Comparison of ENCODE assay signal across 13 cellular contexts in genomic region chr1:154870734-154871133, GRCh38. TPM values are rescaled to one million over a fixed set of nuclear protein-coding genes. Genes with fewer than 3 reads are reported as not detected.
DNase-seq lines count a peak whose midpoint lies in the region; ATAC-seq and TF ChIP-seq lines count a peak whose summit lies in the region.
"Had no signal": no experiment of that assay in that cellular context is flagged by ENCODE, and none has a peak within 500 bp of the region (broad histone marks: within the 10 kb centered on the region; RNA-seq: fewer than 3 reads in every experiment).

No MANE protein-coding gene starts in this region.

- H2BK120ac ChIP-seq in mesendoderm (ENCODE audit: low read depth, low read length) = no peak overlapping the region

- H4K20me1 ChIP-seq in SK-N-SH (ENCODE audit: insufficient read depth) = no peaks in the 10 kb centered on the region

- peaks cover 4% of the 10 kb centered on the region for H3F3A ChIP-seq in SK-N-SH (replicated peaks; ENCODE audit: insufficient read depth)

- H3K79me1 ChIP-seq in mesendoderm (ENCODE audit: low read length) = no peaks in the 10 kb centered on the region

- H3K4me1 ChIP-seq in SK-N-SH (ENCODE audit: control insufficient read depth in 1 of 2, insufficient read depth in 2 of 2, low read depth in 1 of 2, low read length in 1 of 2) (peaks cover 14 to 40% of the 10 kb centered on the region in 2 experiments), adipocyte (ENCODE audit: control insufficient read depth, insufficient read depth, low read length) (peaks cover 21% of the 10 kb centered on the region), suprapubic skin (peaks cover 39% of the 10 kb centered on the region), mesendoderm (ENCODE audit: control insufficient read depth, low read depth, low read length) (peaks cover 3% of the 10 kb centered on the region)

- no peak overlapping the region for H3K56ac ChIP-seq in mesendoderm (ENCODE audit: low read length)

- no peak overlapping the region for H4K8ac ChIP-seq in mesendoderm (ENCODE audit: low read depth, low read length)

- H3K9me2 ChIP-seq in SK-N-SH = no peaks in the 10 kb centered on the region

- H3K9ac ChIP-seq in SK-N-SH (no peak overlapping the region), adipocyte (ENCODE audit: low read length) (no peak overlapping the region), mesendoderm (ENCODE audit: low read length) (no peak overlapping the region)

- no peak overlapping the region for H2BK5ac ChIP-seq in mesendoderm (ENCODE audit: low read length)

- H3K4me3 ChIP-seq in SK-N-SH (ENCODE audit: low read depth in 2 of 2, low read length in 1 of 2) = no peak overlapping the region
- peak overlapping the region; percentile 48 for H3K4me3 ChIP-seq in adipocyte (ENCODE audit: low read length)
- H3K4me3 ChIP-seq in iPS-18c (ENCODE audit: insufficient read depth, low read depth, low read length) = peak overlapping the region; percentile 29; the same call in 1 of the 2 replicates
- H3K4me3 ChIP-seq in suprapubic skin = peak overlapping the region; percentile 41
- no peak overlapping the region for H3K4me3 ChIP-seq in mesendoderm (ENCODE audit: low read length)

- H3K23ac ChIP-seq in mesendoderm (ENCODE audit: low read length) = no peak overlapping the region

- peak overlapping the region; percentile 94; the same call in 1 of the 2 replicates for H3K4me2 ChIP-seq in SK-N-SH
- H3K4me2 ChIP-seq in mesendoderm (ENCODE audit: low read length) = no peak overlapping the region

- CTCF ChIA-PET in SK-N-SH (lab: Yijun Ruan, JAX) = interaction anchor here (0.6 to 6.2 kb wide), 9 partner anchors 8 to 310 kb away, joined by 3 to 58 read pairs (median 16); no protein-coding TSS in a partner anchor

- no peak for ATAC-seq in SK-N-SH treated with all-trans-retinoic acid at 6 μM for 48 hours
- no peak for ATAC-seq in HG03045 (IDR thresholded peaks at IDR 0.05; ENCODE audit: unreplicated experiment)

- POLR2A ChIA-PET in SK-N-SH (lab: Yijun Ruan, JAX) = no interaction called here

- H4K5ac ChIP-seq in mesendoderm (ENCODE audit: low read length) = no peak overlapping the region

- no peak for TF ChIP-seq POLR2A in suprapubic skin (IDR thresholded peaks at IDR 0.05)

- no peak for TF ChIP-seq RAD21 in SK-N-SH (IDR thresholded peaks at IDR 0.05; ENCODE audit: low read length)

- DNase-seq in SK-N-SH = no peak
- DNase-seq in adipocyte (ENCODE audit: low read depth) = no peak
- no peak for DNase-seq in suprapubic skin (ENCODE audit: low spot score in 2 of 2)
- no peak for DNase-seq in AG08396 (ENCODE audit: low spot score)
- no peak for DNase-seq in mesendoderm
- DNase-seq: GF-D8 had no signal

- H3K27me3 ChIP-seq in SK-N-SH (ENCODE audit: insufficient read depth) (peaks cover 8% of the 10 kb centered on the region; the same call in 1 of the 2 replicates), adipocyte (replicated peaks; ENCODE audit: control insufficient read depth, insufficient read depth, low read length) (peaks cover 66% of the 10 kb centered on the region), suprapubic skin (peaks cover 37% of the 10 kb centered on the region), mesendoderm (ENCODE audit: insufficient read depth, low read length, poor library complexity) (peaks cover 2% of the 10 kb centered on the region)
- H3K27me3 ChIP-seq: ascending aorta had no signal

- no peak overlapping the region for H2AFZ ChIP-seq in SK-N-SH (ENCODE audit: low read depth)

- no peak overlapping the region for H3K18ac ChIP-seq in mesendoderm (ENCODE audit: low read length)

- H3K4ac ChIP-seq in mesendoderm (ENCODE audit: low read depth, low read length) = no peak overlapping the region

- no peak overlapping the region for H2AK5ac ChIP-seq in mesendoderm (ENCODE audit: low read length)

- TF ChIP-seq CTCF in SK-N-SH (IDR thresholded peaks at IDR 0.05) (no peak), suprapubic skin (IDR thresholded peaks at IDR 0.05) (no peak)

- no peak overlapping the region for H3K27ac ChIP-seq in SK-N-SH (ENCODE audit: low read depth in 2 of 2, low read length in 1 of 2)
- no peak overlapping the region for H3K27ac ChIP-seq in suprapubic skin
- no peak overlapping the region for H3K27ac ChIP-seq in mesendoderm (ENCODE audit: low read depth, low read length)
- H3K27ac ChIP-seq: 22Rv1, ascending aorta had no signal

- WGBS in SK-N-SH (ENCODE audit: low lambda C conversion rate) = 80% methylated on average over 6 of the region's 6 CpGs
- WGBS in suprapubic skin = 73% methylated on average over 6 of the region's 6 CpGs
- WGBS in mesendoderm (ENCODE audit: extremely low coverage, insufficient coverage, low lambda C conversion rate) = no CpG with 5 or more reads among the region's 6 CpGs

- no peak overlapping the region for H2BK15ac ChIP-seq in mesendoderm (replicated peaks; ENCODE audit: low read depth)

- TF ChIP-seq EP300 in SK-N-SH (IDR thresholded peaks at IDR 0.05; ENCODE audit: borderline replicate concordance in 1 of 2, low read depth in 1 of 2, low read length in 1 of 2) (no peak), suprapubic skin (IDR thresholded peaks at IDR 0.05) (no peak)

- H3K79me2 ChIP-seq in SK-N-SH (ENCODE audit: insufficient read depth) = no peaks in the 10 kb centered on the region
- H3K79me2 ChIP-seq in mesendoderm (ENCODE audit: control insufficient read depth, insufficient read depth, low read length) = no peaks in the 10 kb centered on the region

- H3K36me3 ChIP-seq in SK-N-SH (replicated peaks in 1 of 2; ENCODE audit: control insufficient read depth in 1 of 2, insufficient read depth in 2 of 2, low read length in 1 of 2) (no peaks in the 10 kb centered on the region), adipocyte (ENCODE audit: control insufficient read depth, insufficient read depth, low read length, severe bottlenecking) (no peaks in the 10 kb centered on the region), suprapubic skin (no peaks in the 10 kb centered on the region), mesendoderm (ENCODE audit: control insufficient read depth, insufficient read depth, low read length) (no peaks in the 10 kb centered on the region)
- H3K36me3 ChIP-seq: ascending aorta had no signal

- H3K9me3 ChIP-seq in SK-N-SH (no peaks in the 10 kb centered on the region), adipocyte (ENCODE audit: control insufficient read depth, low read length) (no peaks in the 10 kb centered on the region), iPS-18c (ENCODE audit: control insufficient read depth, insufficient read depth, low read length) (no peaks in the 10 kb centered on the region), suprapubic skin (no peaks in the 10 kb centered on the region)
- H3K9me3 ChIP-seq: ascending aorta had no signal

TF ChIP-seq in SK-N-SH, 30 proteins besides CTCF, POLR2A, EP300 and RAD21 (continues in another document):
- TF ChIP-seq, protein P1, sequence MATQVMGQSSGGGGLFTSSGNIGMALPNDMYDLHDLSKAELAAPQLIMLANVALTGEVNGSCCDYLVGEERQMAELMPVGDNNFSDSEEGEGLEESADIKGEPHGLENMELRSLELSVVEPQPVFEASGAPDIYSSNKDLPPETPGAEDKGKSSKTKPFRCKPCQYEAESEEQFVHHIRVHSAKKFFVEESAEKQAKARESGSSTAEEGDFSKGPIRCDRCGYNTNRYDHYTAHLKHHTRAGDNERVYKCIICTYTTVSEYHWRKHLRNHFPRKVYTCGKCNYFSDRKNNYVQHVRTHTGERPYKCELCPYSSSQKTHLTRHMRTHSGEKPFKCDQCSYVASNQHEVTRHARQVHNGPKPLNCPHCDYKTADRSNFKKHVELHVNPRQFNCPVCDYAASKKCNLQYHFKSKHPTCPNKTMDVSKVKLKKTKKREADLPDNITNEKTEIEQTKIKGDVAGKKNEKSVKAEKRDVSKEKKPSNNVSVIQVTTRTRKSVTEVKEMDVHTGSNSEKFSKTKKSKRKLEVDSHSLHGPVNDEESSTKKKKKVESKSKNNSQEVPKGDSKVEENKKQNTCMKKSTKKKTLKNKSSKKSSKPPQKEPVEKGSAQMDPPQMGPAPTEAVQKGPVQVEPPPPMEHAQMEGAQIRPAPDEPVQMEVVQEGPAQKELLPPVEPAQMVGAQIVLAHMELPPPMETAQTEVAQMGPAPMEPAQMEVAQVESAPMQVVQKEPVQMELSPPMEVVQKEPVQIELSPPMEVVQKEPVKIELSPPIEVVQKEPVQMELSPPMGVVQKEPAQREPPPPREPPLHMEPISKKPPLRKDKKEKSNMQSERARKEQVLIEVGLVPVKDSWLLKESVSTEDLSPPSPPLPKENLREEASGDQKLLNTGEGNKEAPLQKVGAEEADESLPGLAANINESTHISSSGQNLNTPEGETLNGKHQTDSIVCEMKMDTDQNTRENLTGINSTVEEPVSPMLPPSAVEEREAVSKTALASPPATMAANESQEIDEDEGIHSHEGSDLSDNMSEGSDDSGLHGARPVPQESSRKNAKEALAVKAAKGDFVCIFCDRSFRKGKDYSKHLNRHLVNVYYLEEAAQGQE (IDR thresholded peaks at IDR 0.05; ENCODE audit: low read depth, low read length) = no peak

TF ChIP-seq in SK-N-SH treated with all-trans-retinoic acid at 6 μM for 48 hours, 23 proteins besides CTCF, POLR2A, EP300 and RAD21 (continues in another document):
- no peak for TF ChIP-seq ZC3H10 (CRISPR knock-in tag; IDR thresholded peaks at IDR 0.05)
- no peak for TF ChIP-seq ZFP3 (CRISPR knock-in tag; IDR thresholded peaks at IDR 0.05)
- TF ChIP-seq ZNF70 (CRISPR knock-in tag; IDR thresholded peaks at IDR 0.05) = no peak
- no peak for TF ChIP-seq ZFP30 (CRISPR knock-in tag; IDR thresholded peaks at IDR 0.05)
- TF ChIP-seq, protein P2, sequence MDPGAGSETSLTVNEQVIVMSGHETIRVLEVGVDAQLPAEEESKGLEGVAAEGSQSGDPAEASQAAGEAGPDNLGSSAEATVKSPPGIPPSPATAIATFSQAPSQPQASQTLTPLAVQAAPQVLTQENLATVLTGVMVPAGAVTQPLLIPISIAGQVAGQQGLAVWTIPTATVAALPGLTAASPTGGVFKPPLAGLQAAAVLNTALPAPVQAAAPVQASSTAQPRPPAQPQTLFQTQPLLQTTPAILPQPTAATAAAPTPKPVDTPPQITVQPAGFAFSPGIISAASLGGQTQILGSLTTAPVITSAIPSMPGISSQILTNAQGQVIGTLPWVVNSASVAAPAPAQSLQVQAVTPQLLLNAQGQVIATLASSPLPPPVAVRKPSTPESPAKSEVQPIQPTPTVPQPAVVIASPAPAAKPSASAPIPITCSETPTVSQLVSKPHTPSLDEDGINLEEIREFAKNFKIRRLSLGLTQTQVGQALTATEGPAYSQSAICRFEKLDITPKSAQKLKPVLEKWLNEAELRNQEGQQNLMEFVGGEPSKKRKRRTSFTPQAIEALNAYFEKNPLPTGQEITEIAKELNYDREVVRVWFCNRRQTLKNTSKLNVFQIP (CRISPR knock-in tag; IDR thresholded peaks at IDR 0.05; ENCODE audit: borderline replicate concordance, low read depth) = no peak
- no peak for TF ChIP-seq ZNF565 (CRISPR knock-in tag; conservative IDR thresholded peaks at IDR 0.05; ENCODE audit: low read depth)
- TF ChIP-seq ISL1 (CRISPR knock-in tag; IDR thresholded peaks at IDR 0.05) = no peak
- no peak for TF ChIP-seq CSDC2 (CRISPR knock-in tag; IDR thresholded peaks at IDR 0.05)

RNA-seq across cellular contexts. Expression of gene KCNN3, which starts 0.7 kb away (rescaled TPM):
- polyA plus RNA-seq in SK-N-SH (2012; rRNA removed) = 0.10 and 0.16 TPM in 2 replicates
- 0.09 and 0.13 TPM in 2 replicates for polyA plus RNA-seq in SK-N-SH (2012; cell fraction: cytosol; rRNA removed)
- 0.25 and 0.49 TPM in 2 replicates for polyA plus RNA-seq in SK-N-SH (2012; cell fraction: nucleus; rRNA removed)
- under 1 TPM; 0.30 to 0.72 (median 0.37) TPM for total RNA-seq in suprapubic skin
- polyA plus RNA-seq in mesendoderm (2013, experiment 1 of 2) = 0.28 TPM
- polyA plus RNA-seq in mesendoderm (2013, experiment 2 of 2) = 0.18 TPM
- total RNA-seq: fibroblast of villous mesenchyme had no signal
- polyA plus RNA-seq: CD8-positive, alpha-beta memory T cell had no signal

Comparison
In these comparisons a context has a peak if more than half of its experiments do, and no peak if none do; other contexts are left out.
1. H3K4me3 ChIP-seq: peak in adipocyte (single experiment), iPS-18c (single experiment) and suprapubic skin (single experiment); none in SK-N-SH (0 of 2) and mesendoderm (single experiment).